Comparison of ENCODE assay signal across 16 cellular contexts in the genomic region with DNA sequence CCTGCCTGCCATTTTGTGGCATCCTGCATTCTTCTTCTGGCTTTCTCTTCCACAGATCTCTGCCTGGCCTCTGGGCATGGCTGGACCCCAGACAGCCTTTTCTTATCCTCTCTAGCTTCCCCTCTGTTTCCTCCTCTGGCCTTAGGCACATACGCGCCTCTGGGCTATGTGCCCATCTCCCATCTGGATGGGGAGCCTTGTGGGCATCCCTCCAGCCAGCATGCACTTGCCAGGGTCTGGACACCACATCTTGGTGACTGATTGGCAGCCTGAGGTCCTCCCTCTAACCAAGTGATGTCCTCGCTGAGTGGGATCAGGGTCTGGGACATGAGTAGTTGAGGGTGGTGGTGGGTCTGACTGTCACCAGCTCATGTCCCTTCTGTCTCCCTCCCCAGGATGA. TPM values are rescaled to one million over a fixed set of nuclear protein-coding genes. Genes with fewer than 3 reads are reported as not detected.
DNase-seq lines count a peak whose midpoint lies in the region; ATAC-seq, FAIRE-seq and TF ChIP-seq lines count a peak whose summit lies in the region.
"Had no signal": no experiment of that assay in that cellular context is flagged by ENCODE, and none has a peak within 500 bp of the region (broad histone marks: within the 10 kb centered on the region; RNA-seq: fewer than 3 reads in every experiment).

No MANE protein-coding gene starts in this region.

- H3K36me3 Mint-ChIP-seq in chondrocyte (ENCODE audit: low read depth) = peaks cover 7% of the 10 kb centered on the region

- H3K4me3 ChIP-seq in muscle layer of duodenum (ENCODE audit: low read depth in 1 of 2, low read length in 2 of 2) = no peak overlapping the region

- no peak overlapping the region for H3K4me3 Mint-ChIP-seq in chondrocyte (ENCODE audit: unreplicated experiment)
- H3K4me3 Mint-ChIP-seq: activated naive CD8-positive, alpha-beta T cell treated with anti-CD3 and anti-CD28 coated beads for 36 hours had no signal

- ATAC-seq in Right ventricle myocardium superior (ENCODE audit: poor library complexity) (no peak), Right ventricle myocardium inferior (no peak), HG02642 (IDR thresholded peaks at IDR 0.05; ENCODE audit: poor library complexity, unreplicated experiment) (no peak), GM21529 (IDR thresholded peaks at IDR 0.05; ENCODE audit: unreplicated experiment) (no peak)
- ATAC-seq: left colon had no signal

- H3K9me3 ChIP-seq in muscle layer of duodenum (ENCODE audit: control insufficient read depth in 1 of 2, low read length in 2 of 2) = no peaks in the 10 kb centered on the region

- TF ChIP-seq CTCF in chondrocyte (IDR thresholded peaks at IDR 0.05) = no peak

- H3K27ac ChIP-seq in muscle layer of duodenum (ENCODE audit: low read length) = peak overlapping the region; percentile 62
- H3K27ac ChIP-seq: KMS-11 had no signal

- no peaks in the 10 kb centered on the region for H3K27me3 Mint-ChIP-seq in chondrocyte (ENCODE audit: low read depth)
- H3K27me3 Mint-ChIP-seq: activated naive CD8-positive, alpha-beta T cell treated with anti-CD3 and anti-CD28 coated beads for 36 hours had no signal

- peaks cover 33 to 44% of the 10 kb centered on the region in 2 donors for H3K36me3 ChIP-seq in muscle layer of duodenum (ENCODE audit: control insufficient read depth in 1 of 2, insufficient read depth in 2 of 2, low read length in 2 of 2)

- H3K4me1 ChIP-seq in muscle layer of duodenum (ENCODE audit: control insufficient read depth in 1 of 2, insufficient read depth in 2 of 2, low read length in 2 of 2) = peaks cover 54 to 75% of the 10 kb centered on the region in 2 donors

- intact Hi-C loops in Right ventricle myocardium superior (cut with DNase I) = no loop called here
- intact Hi-C loops in Right ventricle myocardium inferior (cut with DNase I) = loop anchor here (10.0 kb wide), 1 partner anchor 130 kb away; a partner anchor contains a TSS

- FAIRE-seq in urothelium cell line (lab: Jason Lieb, UNC) = peak; percentile 65
- FAIRE-seq: colon, GM18507 had no signal

- peak; percentile 55 for DNase-seq in Right ventricle myocardium superior
- DNase-seq in Right ventricle myocardium inferior (ENCODE audit: missing footprints) = no peak
- DNase-seq in chondrocyte (ENCODE audit: low spot score) = no peak
- no peak for DNase-seq in urothelium cell line (ENCODE audit: low spot score)
- DNase-seq in DMS153 treated with DMSO at 0.1 percent for 48 hours (lab: John Stamatoyannopoulos, UW; ENCODE audit: unreplicated experiment) = no peak
- DNase-seq: activated CD4-positive, alpha-beta T cell treated with anti-CD3 and anti-CD28 coated beads, Interleukin-2, amount 50 U/mL, for 4 hours; activated naive CD8-positive, alpha-beta T cell treated with anti-CD3 and anti-CD28 coated beads for 36 hours; GDM1; left colon; NCI-H1694 treated with DMSO at 0.1 percent for 48 hours had no signal

- no peaks in the 10 kb centered on the region for H3K9me3 Mint-ChIP-seq in chondrocyte (ENCODE audit: low read depth)
- H3K9me3 Mint-ChIP-seq: activated naive CD8-positive, alpha-beta T cell treated with anti-CD3 and anti-CD28 coated beads for 36 hours had no signal

- peak overlapping the region; percentile 49 for H3K27ac Mint-ChIP-seq in chondrocyte (ENCODE audit: unreplicated experiment)
- H3K27ac Mint-ChIP-seq: activated naive CD8-positive, alpha-beta T cell treated with anti-CD3 and anti-CD28 coated beads for 36 hours had no signal

- no peaks in the 10 kb centered on the region for H3K27me3 ChIP-seq in muscle layer of duodenum (ENCODE audit: low read depth, low read length)

- H3K4me1 Mint-ChIP-seq in chondrocyte (ENCODE audit: low read depth) = peaks cover 76% of the 10 kb centered on the region

RNA-seq across cellular contexts. Expression of a gene that starts 12.8 kb away (rescaled TPM):
- total RNA-seq in Right ventricle myocardium superior = 9.1 TPM
- 10.4 TPM for total RNA-seq in Right ventricle myocardium inferior
- total RNA-seq in chondrocyte = 19.5 to 20.3 TPM (median 20.3 TPM) in 3 replicates

RNA-seq across cellular contexts. Expression of a gene that starts 29.1 kb away (rescaled TPM):
- total RNA-seq in Right ventricle myocardium superior (0.35 TPM), Right ventricle myocardium inferior (0.73 TPM), chondrocyte (1.8 to 6.1 TPM (median 5.9 TPM) in 3 replicates)

RNA-seq across cellular contexts. Expression of a gene that starts 57.2 kb away (rescaled TPM):
- total RNA-seq in Right ventricle myocardium superior = 1.4 TPM
- 1.1 TPM for total RNA-seq in Right ventricle myocardium inferior
- 3.4 to 4.3 TPM (median 3.8 TPM) in 3 replicates for total RNA-seq in chondrocyte
